29 cellular contexts compared by ENCODE assay signal in genomic region chr1:232754930-232755329, GRCh38.
"Had no signal": no experiment of that assay in that cellular context is flagged by ENCODE, and none has a peak within 500 bp of the region (broad histone marks: within the 10 kb centered on the region; RNA-seq: fewer than 3 reads in every experiment).

No MANE protein-coding gene starts in this region.

- H3K27me3 Mint-ChIP-seq: activated CD4-positive, alpha-beta T cell treated with anti-CD3 and anti-CD28 coated beads, Interleukin-2, amount 10 ng/mL, durations not matched to agents 24 days and 14 days; activated CD8-positive, alpha-beta T cell treated with anti-CD3 and anti-CD28 coated beads for 36 hours; activated T-cell treated with anti-CD3 and anti-CD28 coated beads, Interleukin-2, amount 50 U/mL, for 24 hours had no signal

- H3K27me3 ChIP-seq: adrenal gland, body of pancreas, breast epithelium, MG63 had no signal

- H3K4me3 Mint-ChIP-seq: activated CD4-positive, alpha-beta T cell treated with anti-CD3 and anti-CD28 coated beads, Interleukin-2, amount 10 ng/mL, durations not matched to agents 24 days and 14 days; activated CD8-positive, alpha-beta T cell treated with anti-CD3 and anti-CD28 coated beads for 36 hours; activated naive CD4-positive, alpha-beta T cell treated with anti-CD3 and anti-CD28 coated beads for 36 hours; activated T-cell treated with anti-CD3 and anti-CD28 coated beads, Interleukin-2, amount 50 U/mL, for 24 hours; IgD-negative memory B cell had no signal

- H3K27ac Mint-ChIP-seq: activated CD4-positive, alpha-beta T cell treated with anti-CD3 and anti-CD28 coated beads, Interleukin-2, amount 10 ng/mL, durations not matched to agents 24 days and 14 days; activated CD8-positive, alpha-beta T cell treated with anti-CD3 and anti-CD28 coated beads for 36 hours; activated naive CD4-positive, alpha-beta T cell treated with anti-CD3 and anti-CD28 coated beads for 36 hours; activated naive CD4-positive, alpha-beta T cell treated with anti-CD3 and anti-CD28 coated beads, Interleukin-2, amount 50 U/mL, for 72 hours; activated T-cell treated with anti-CD3 and anti-CD28 coated beads, Interleukin-2, amount 50 U/mL, for 24 hours; IgD-negative memory B cell had no signal

- H3K27ac ChIP-seq: adrenal gland, body of pancreas, breast epithelium, WERI-Rb-1 had no signal

- H3K9me3 Mint-ChIP-seq: activated CD4-positive, alpha-beta T cell treated with anti-CD3 and anti-CD28 coated beads, Interleukin-2, amount 10 ng/mL, durations not matched to agents 24 days and 14 days; activated CD8-positive, alpha-beta T cell treated with anti-CD3 and anti-CD28 coated beads for 36 hours; activated naive CD4-positive, alpha-beta T cell treated with anti-CD3 and anti-CD28 coated beads for 36 hours; activated naive CD4-positive, alpha-beta T cell treated with anti-CD3 and anti-CD28 coated beads, Interleukin-2, amount 50 U/mL, for 72 hours; activated T-cell treated with anti-CD3 and anti-CD28 coated beads, Interleukin-2, amount 50 U/mL, for 24 hours; IgD-negative memory B cell had no signal

- ATAC-seq: activated CD8-positive, alpha-beta T cell treated with anti-CD3 and anti-CD28 coated beads for 36 hours; body of pancreas had no signal

- DNase-seq: activated CD4-positive, alpha-beta T cell treated with anti-CD3 and anti-CD28 coated beads, Interleukin-2, amount 10 ng/mL, durations not matched to agents 24 days and 14 days; activated CD4-positive, alpha-beta T cell treated with anti-CD3 and anti-CD28 coated beads, Interleukin-2, amount 50 U/mL, for 4 hours; activated CD4-positive, CD25-positive, alpha-beta regulatory T cell; activated CD8-positive, alpha-beta T cell treated with anti-CD3 and anti-CD28 coated beads for 36 hours; activated gamma-delta T cell treated with Interleukin-2 at 50 U/mL for 16 hours; activated naive CD4-positive, alpha-beta T cell treated with anti-CD3 and anti-CD28 coated beads for 36 hours; activated T-cell treated with anti-CD3 and anti-CD28 coated beads, Interleukin-2, amount 50 U/mL, for 24 hours; adrenal gland; body of pancreas; Kasumi-1; KG1; MG63; NCI-H1048; NCI-H1105 treated with DMSO at 0.1 percent for 48 hours; NCI-H1436; NCI-H1694; NCI-H1930; NCI-H2081 treated with DMSO at 0.1 percent for 48 hours; NCI-H345; NCI-H524 treated with DMSO at 0.1 percent for 48 hours; Right ventricle myocardium superior; SW 1271; T-helper 1 cell; T-helper 2 cell; T-helper 9 cell; WERI-Rb-1 had no signal

- H3K4me1 ChIP-seq: adrenal gland, body of pancreas, breast epithelium had no signal

- H3K4me1 Mint-ChIP-seq: activated CD4-positive, alpha-beta T cell treated with anti-CD3 and anti-CD28 coated beads, Interleukin-2, amount 10 ng/mL, durations not matched to agents 24 days and 14 days; IgD-negative memory B cell had no signal
